9 cellular contexts compared by ENCODE assay signal in the genomic region with DNA sequence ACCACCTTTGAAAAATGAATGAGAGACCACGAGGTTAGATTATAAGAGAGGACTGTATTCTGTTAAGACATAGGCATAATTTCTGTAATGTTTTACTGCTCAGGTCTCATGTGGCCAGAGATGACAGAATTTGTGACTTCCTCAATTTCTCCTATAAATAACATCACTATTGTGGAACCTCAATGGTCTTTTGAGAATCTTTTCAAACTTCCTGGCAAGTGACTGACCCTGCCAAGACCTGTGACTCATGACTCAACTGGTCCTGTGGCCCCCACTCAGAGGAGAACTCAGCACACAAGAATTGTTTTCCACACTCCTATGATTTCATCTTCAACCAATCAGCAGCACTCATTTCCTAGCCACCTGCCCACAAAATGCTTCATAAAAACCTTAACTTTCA.
DNase-seq lines count a peak whose midpoint lies in the region; ATAC-seq, FAIRE-seq and TF ChIP-seq lines count a peak whose summit lies in the region.
"Had no signal": no experiment of that assay in that cellular context is flagged by ENCODE, and none has a peak within 500 bp of the region (broad histone marks: within the 10 kb centered on the region; RNA-seq: fewer than 3 reads in every experiment).

No MANE protein-coding gene starts in this region.

- in situ Hi-C loops in astrocyte of the cerebellum (cut with HindIII; ENCODE audit: low sequenced_read_pairs) = no loop called here

- H3K4me3 ChIP-seq in astrocyte of the cerebellum (ENCODE audit: low read depth, low read length) = no peak overlapping the region

- DNase-seq in Kasumi-1 (lab: John Stamatoyannopoulos, UW) = peak; percentile 51 to 65
- peak; percentile 18 for DNase-seq in astrocyte of the cerebellum (ENCODE audit: low read depth)
- peak; percentile 74 for DNase-seq in renal cortical epithelial cell (ENCODE audit: low read depth)
- no peak for DNase-seq in GM12892 (ENCODE audit: insufficient read length)
- DNase-seq: DMS 273 treated with DMSO at 0.1 percent for 48 hours had no signal

- TF ChIP-seq POLR2A in GM12892 (IDR thresholded peaks at IDR 0.05; ENCODE audit: low read depth, low read length) = no peak

- ATAC-seq in GM19452 (IDR thresholded peaks at IDR 0.05; ENCODE audit: unreplicated experiment) (peak; percentile 51), HG03571 (IDR thresholded peaks at IDR 0.05; ENCODE audit: unreplicated experiment) (no peak), HG02623 (IDR thresholded peaks at IDR 0.05; ENCODE audit: unreplicated experiment) (no peak), GM19467 (IDR thresholded peaks at IDR 0.05; ENCODE audit: unreplicated experiment) (no peak)

- no peak for FAIRE-seq in GM12892 (lab: Jason Lieb, UNC)

- TF ChIP-seq CTCF in astrocyte of the cerebellum (IDR thresholded peaks at IDR 0.05; ENCODE audit: low read depth, low read length, missing control alignments) = no peak
